Comparison of ENCODE assay signal across 8 cellular contexts in the genomic region with DNA sequence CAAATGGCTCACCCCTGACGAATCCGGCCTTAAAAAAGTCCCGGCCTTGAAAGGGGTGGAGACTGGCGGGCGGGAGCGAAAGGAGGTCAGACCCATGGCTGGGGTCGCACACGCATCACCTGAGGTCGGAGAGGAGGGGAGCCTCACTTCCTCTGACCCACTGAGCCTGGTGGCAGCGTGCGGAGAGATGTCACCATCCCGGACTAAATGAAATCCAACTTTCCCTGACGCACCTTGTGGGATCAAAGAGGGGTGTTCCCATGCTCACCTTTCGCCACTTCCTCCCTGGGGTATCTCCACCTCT. TPM values are rescaled to one million over a fixed set of nuclear protein-coding genes. Genes with fewer than 3 reads are reported as not detected.
DNase-seq lines count a peak whose midpoint lies in the region; ATAC-seq and TF ChIP-seq lines count a peak whose summit lies in the region.

No MANE protein-coding gene starts in this region.

- peak overlapping the region; percentile 81 for H3K4me3 ChIP-seq in Caco-2 (ENCODE audit: low read depth, low read length)
- peak overlapping the region; percentile 82 for H3K4me3 ChIP-seq in OCI-LY1 (ENCODE audit: low read depth, low read length, poor library complexity, severe bottlenecking)
- H3K4me3 ChIP-seq in dorsolateral prefrontal cortex, result peak overlapping the region; percentile 47 to 99 (median 90)

- H3K9me3 ChIP-seq in Caco-2 (no peaks in the 10 kb centered on the region), OCI-LY1 (ENCODE audit: low read length) (no peaks in the 10 kb centered on the region)

- TF ChIP-seq CTCF in Caco-2 (IDR thresholded peaks at IDR 0.05; ENCODE audit: insufficient read depth in 1 of 2, low read depth in 1 of 2, low read length in 1 of 2, severe bottlenecking in 1 of 2, unreplicated experiment in 1 of 2) (no peak), OCI-LY1 (IDR thresholded peaks at IDR 0.05; ENCODE audit: low read length) (no peak), dorsolateral prefrontal cortex (IDR thresholded peaks at IDR 0.05 in 54 of 56, conservative IDR thresholded peaks at IDR 0.05 in 2 of 56; ENCODE audit: low read depth in 1 of 56, partially characterized antibody in 56 of 56) (no peak), nephron progenitor cell (IDR thresholded peaks at IDR 0.05) (no peak)

- H3K4me3 Mint-ChIP-seq in Caco-2 (ENCODE audit: unreplicated experiment) (peak overlapping the region; percentile 95), nephron progenitor cell (peak overlapping the region; percentile 96)

- H3K4me1 ChIP-seq in Caco-2 (peaks cover 5% of the 10 kb centered on the region; the same call in 1 of the 2 replicates), OCI-LY1 (ENCODE audit: insufficient read depth, low read length, severe bottlenecking) (peaks cover 20% of the 10 kb centered on the region)

- no peaks in the 10 kb centered on the region for H3K9me2 ChIP-seq in OCI-LY1 (ENCODE audit: low read depth, low read length)

- H3F3A ChIP-seq in OCI-LY1 (ENCODE audit: insufficient read depth, low read length), result no peaks in the 10 kb centered on the region

- intact Hi-C loops in Caco-2 (cut with micrococcal nuclease; ENCODE audit: unreplicated experiment) (loop anchor here (5.0 kb wide), 1 partner anchor 94 kb away; no protein-coding TSS in a partner anchor), dorsolateral prefrontal cortex (cut with DNase I) (loop anchor here (2.0 to 5.0 kb wide), 2 partner anchors 65 to 164 kb away; no protein-coding TSS in a partner anchor)

- H3K36me3 Mint-ChIP-seq in Caco-2 (ENCODE audit: insufficient read depth, unreplicated experiment), result peaks cover 9% of the 10 kb centered on the region
- peaks cover 23% of the 10 kb centered on the region for H3K36me3 Mint-ChIP-seq in nephron progenitor cell (ENCODE audit: low read depth)

- BruUV-seq in Caco-2 (replicated peaks; lab: Mats Ljungman, UMichigan), result no TSS peak

- no peak for DNase-seq in Caco-2
- DNase-seq in dorsolateral prefrontal cortex, result no peak
- DNase-seq in nephron progenitor cell, result no peak
- no peak for DNase-seq in medulla oblongata (ENCODE audit: extremely low spot score)
- no peak for DNase-seq in COLO829 (ENCODE audit: low spot score)
- no peak for DNase-seq in NCI-H2081 treated with DMSO at 0.1 percent for 48 hours (lab: John Stamatoyannopoulos, UW)

- POLR2A ChIA-PET in Caco-2 (lab: Charles Lee), result no interaction called here

- no peaks in the 10 kb centered on the region for H3K79me2 ChIP-seq in OCI-LY1 (ENCODE audit: insufficient read depth, low read length)

- H3K27ac Mint-ChIP-seq in Caco-2 (ENCODE audit: unreplicated experiment), result peak overlapping the region; percentile 76
- peak overlapping the region; percentile 78 for H3K27ac Mint-ChIP-seq in nephron progenitor cell

- no peaks in the 10 kb centered on the region for H3K27me3 ChIP-seq in Caco-2 (replicated peaks; ENCODE audit: control insufficient read depth, insufficient read depth, low read length)
- H3K27me3 ChIP-seq in OCI-LY1 (ENCODE audit: insufficient read depth, low read length), result peaks cover 9% of the 10 kb centered on the region; the same call in 1 of the 2 replicates
- no peaks in the 10 kb centered on the region for H3K27me3 ChIP-seq in dorsolateral prefrontal cortex

- H2AFZ ChIP-seq in OCI-LY1 (ENCODE audit: low read length), result peak overlapping the region; percentile 35

- peak overlapping the region; percentile 79 for H3K9ac ChIP-seq in OCI-LY1 (ENCODE audit: low read length)

- CTCF ChIA-PET in Caco-2 (lab: Charles Lee), result no interaction called here

- H3K4me1 Mint-ChIP-seq in Caco-2 (ENCODE audit: low read depth, unreplicated experiment), result peaks cover 15% of the 10 kb centered on the region
- peaks cover 73% of the 10 kb centered on the region for H3K4me1 Mint-ChIP-seq in nephron progenitor cell

- peak overlapping the region; percentile 98 for H3K4me2 ChIP-seq in OCI-LY1 (ENCODE audit: low read length)

- H3K36me3 ChIP-seq in Caco-2 (ENCODE audit: control insufficient read depth, insufficient read depth, low read length) (no peaks in the 10 kb centered on the region), OCI-LY1 (ENCODE audit: insufficient read depth, low read length) (no peaks in the 10 kb centered on the region; the same call in 1 of the 2 replicates)

- H3K9me3 Mint-ChIP-seq in Caco-2 (ENCODE audit: unreplicated experiment) (no peaks in the 10 kb centered on the region), nephron progenitor cell (no peaks in the 10 kb centered on the region)

- H3K27ac ChIP-seq in OCI-LY1 (ENCODE audit: low read depth, low read length, poor library complexity, severe bottlenecking) (no peak overlapping the region), dorsolateral prefrontal cortex (peak overlapping the region in 50 of 59 donors; percentile 52 to 97 (median 93))

- no peaks in the 10 kb centered on the region for H4K20me1 ChIP-seq in OCI-LY1 (ENCODE audit: insufficient read depth, low read length)

- no peak for ATAC-seq in HG03520 (IDR thresholded peaks at IDR 0.05; ENCODE audit: unreplicated experiment)

- H3K27me3 Mint-ChIP-seq in Caco-2 (ENCODE audit: insufficient read depth, unreplicated experiment) (no peaks in the 10 kb centered on the region), nephron progenitor cell (ENCODE audit: low read depth, poor library complexity) (peaks cover 5% of the 10 kb centered on the region)

RNA-seq across cellular contexts. Expression of a gene that starts 0.7 kb away (rescaled TPM):
- total RNA-seq in Caco-2 (2022), result 10.8 and 12.5 TPM in 2 replicates
- 10 to 100 TPM; 27.3 to 87.8 (median 42.5) TPM for total RNA-seq in dorsolateral prefrontal cortex

RNA-seq across cellular contexts. Expression of a gene that starts 36.2 kb away (rescaled TPM):
- total RNA-seq in Caco-2 (2022), result 0.21 TPM in 1 of 2 replicates, not detected in the other
- 1 to 10 TPM in 8 of 120 experiments, under 1 TPM in 64, not detected in 48; 0.22 to 1.7 (median 0.52) TPM for total RNA-seq in dorsolateral prefrontal cortex

RNA-seq across cellular contexts. Expression of a gene that starts 38.4 kb away (rescaled TPM):
- total RNA-seq in Caco-2 (2022) (11.0 and 11.9 TPM in 2 replicates), dorsolateral prefrontal cortex (10 to 100 TPM; 12.4 to 41.9 (median 21.6) TPM)
